20 cellular contexts compared by ENCODE assay signal in genomic region chr11:65618763-65619162, GRCh38. TPM values are rescaled to one million over a fixed set of nuclear protein-coding genes. Genes with fewer than 3 reads are reported as not detected.
"Had no signal": no experiment of that assay in that cellular context is flagged by ENCODE, and none has a peak within 500 bp of the region (broad histone marks: within the 10 kb centered on the region; RNA-seq: fewer than 3 reads in every experiment).

No MANE protein-coding gene starts in this region.

- H3K9me3 Mint-ChIP-seq: activated CD4-positive, alpha-beta memory T cell treated with anti-CD3 and anti-CD28 coated beads for 36 hours; activated CD4-positive, alpha-beta T cell treated with anti-CD3 and anti-CD28 coated beads, Interleukin-2, amount 10 ng/mL, durations not matched to agents 24 days and 14 days; activated T-cell treated with anti-CD3 and anti-CD28 coated beads, Interleukin-2, amount 50 U/mL, for 4 hours; activated T-helper 2 cell treated with anti-CD3 and anti-CD28 coated beads, Interferon-gamma antibody, Interleukin-2, Interleukin-4, amounts not matched to agents 10 μg/mL and 5 μg/mL and 100 μg/mL, durations not matched to agents 14 hours and 24 hours and 36 hours had no signal

- H3K27me3 Mint-ChIP-seq: activated naive CD8-positive, alpha-beta T cell had no signal

- DNase-seq: activated CD4-positive, alpha-beta memory T cell treated with anti-CD3 and anti-CD28 coated beads for 36 hours; activated CD4-positive, alpha-beta T cell treated with anti-CD3 and anti-CD28 coated beads, Interleukin-2, amount 10 ng/mL, durations not matched to agents 24 days and 14 days; activated CD8-positive, alpha-beta memory T cell treated with anti-CD3 and anti-CD28 coated beads, Interleukin-2, amount 50 U/mL, for 48 hours; activated T-cell treated with anti-CD3 and anti-CD28 coated beads, Interleukin-2, amount 50 U/mL, for 4 hours; cerebellar nuclear complex; colonic mucosa; effector CD8-positive, alpha-beta T cell; midbrain; naive thymus-derived CD4-positive, alpha-beta T cell; posterior cingulate gyrus; stimulated activated CD4-positive, alpha-beta T cell treated with anti-CD3 and anti-CD28 coated beads, Interleukin-2, amount 100 ng/mL, for 48 hours; stimulated activated naive CD8-positive, alpha-beta T cell treated with anti-CD3 and anti-CD28 coated beads, Interleukin-15, Interleukin-2, amounts not matched to agents 100 U/mL and 50 U/mL, for 24 hours; trophoblast cell had no signal

- H3K27ac ChIP-seq: ascending aorta, cardiac muscle cell, colonic mucosa, thoracic aorta had no signal

- H3K27me3 ChIP-seq: ascending aorta, cardiac muscle cell, colonic mucosa had no signal

- H3K9me3 ChIP-seq: ascending aorta, colonic mucosa, thoracic aorta had no signal

- H3K4me3 Mint-ChIP-seq: activated CD4-positive, alpha-beta memory T cell treated with anti-CD3 and anti-CD28 coated beads for 36 hours; activated CD4-positive, alpha-beta T cell treated with anti-CD3 and anti-CD28 coated beads, Interleukin-2, amount 10 ng/mL, durations not matched to agents 24 days and 14 days; activated naive CD8-positive, alpha-beta T cell; activated T-cell treated with anti-CD3 and anti-CD28 coated beads, Interleukin-2, amount 50 U/mL, for 4 hours had no signal

- H3K27ac Mint-ChIP-seq: activated CD4-positive, alpha-beta memory T cell treated with anti-CD3 and anti-CD28 coated beads for 36 hours; activated naive CD8-positive, alpha-beta T cell; activated T-helper 2 cell treated with anti-CD3 and anti-CD28 coated beads, Interferon-gamma antibody, Interleukin-2, Interleukin-4, amounts not matched to agents 10 μg/mL and 5 μg/mL and 100 μg/mL, durations not matched to agents 14 hours and 24 hours and 36 hours had no signal

- H3K4me3 ChIP-seq: ascending aorta, cardiac muscle cell, colonic mucosa, thoracic aorta had no signal

RNA-seq across cellular contexts. Expression of gene KCNK7, which starts 23.2 kb away (rescaled TPM):
- total RNA-seq: ascending aorta, cardiac muscle cell, frontal cortex, osteoblast had no signal
- polyA plus RNA-seq: cardiac muscle cell had no signal
